Comparison of ENCODE assay signal across 16 cellular contexts in genomic region chr15:70479056-70479455, GRCh38.
DNase-seq lines count a peak whose midpoint lies in the region; ATAC-seq and TF ChIP-seq lines count a peak whose summit lies in the region.
"Had no signal": no experiment of that assay in that cellular context is flagged by ENCODE, and none has a peak within 500 bp of the region (broad histone marks: within the 10 kb centered on the region; RNA-seq: fewer than 3 reads in every experiment).

No MANE protein-coding gene starts in this region.

- no peak overlapping the region for H2AK5ac ChIP-seq in mesenchymal stem cell (ENCODE audit: low read length, severe bottlenecking)

- no peak overlapping the region for H2BK120ac ChIP-seq in mesenchymal stem cell (ENCODE audit: low read depth, low read length)

- peak overlapping the region in 7 of 8 donors; percentile 13 to 73 (median 62) for H3K4me3 Mint-ChIP-seq in CD4-positive, alpha-beta memory T cell

- H3K27me3 Mint-ChIP-seq in CD4-positive, alpha-beta memory T cell, result peaks cover 10 to 12% of the 10 kb centered on the region in 2 donors

- H3K36me3 ChIP-seq in BLaER1 (no peaks in the 10 kb centered on the region), OCI-LY7 (ENCODE audit: insufficient read depth, low read length) (no peaks in the 10 kb centered on the region), mesenchymal stem cell (ENCODE audit: control insufficient read depth in 1 of 2, insufficient read depth in 2 of 2, low read depth in 1 of 2, low read length in 2 of 2) (no peaks in the 10 kb centered on the region), left lung (no peaks in the 10 kb centered on the region)
- H3K36me3 ChIP-seq in CD4-positive, alpha-beta memory T cell (ENCODE audit: insufficient read depth, low read length), result no peaks in the 10 kb centered on the region
- H3K36me3 ChIP-seq: tibial nerve had no signal

- peak overlapping the region; percentile 84; the same call in 1 of the 2 replicates for H2AFZ ChIP-seq in OCI-LY7 (ENCODE audit: low read length)
- no peak overlapping the region for H2AFZ ChIP-seq in mesenchymal stem cell (ENCODE audit: low read depth, low read length)

- H3K27me3 ChIP-seq in BLaER1, result peaks cover 64% of the 10 kb centered on the region
- H3K27me3 ChIP-seq in CD4-positive, alpha-beta memory T cell (ENCODE audit: insufficient read depth, low read length), result no peaks in the 10 kb centered on the region
- peaks cover 11 to 52% of the 10 kb centered on the region in 2 experiments for H3K27me3 ChIP-seq in mesenchymal stem cell (ENCODE audit: control insufficient read depth in 1 of 2, insufficient read depth in 1 of 2, low read length in 2 of 2)
- H3K27me3 ChIP-seq in left lung, result no peaks in the 10 kb centered on the region
- H3K27me3 ChIP-seq: tibial nerve had no signal

- H3K9ac ChIP-seq in BLaER1 (no peak overlapping the region), mesenchymal stem cell (ENCODE audit: low read length) (no peak overlapping the region)

- CTCF ChIA-PET in CD4-positive, alpha-beta memory T cell (lab: Charles Lee; ENCODE audit: partially characterized antibody), result interaction anchor here (2.4 to 4.0 kb wide), 2 partner anchors 9 to 13 kb away, joined by 9 to 19 read pairs; no protein-coding TSS in a partner anchor
- CTCF ChIA-PET in OCI-LY7 (lab: Charles Lee; ENCODE audit: unreplicated experiment), result interaction anchor here (0.6 kb wide), 1 partner anchor 14 kb away, joined by 3 read pairs; no protein-coding TSS in a partner anchor

- intact Hi-C loops in CD4-positive, alpha-beta memory T cell (cut with micrococcal nuclease), result no loop called here
- intact Hi-C loops in OCI-LY7 (cut with micrococcal nuclease; ENCODE audit: unreplicated experiment) (no loop called here), left lung (cut with DNase I) (no loop called here)

- no peaks in the 10 kb centered on the region for H3K9me2 ChIP-seq in OCI-LY7 (ENCODE audit: insufficient read depth, low read length)

- H4K20me1 ChIP-seq in BLaER1, result peaks cover 10% of the 10 kb centered on the region; the same call in 1 of the 2 replicates
- no peaks in the 10 kb centered on the region for H4K20me1 ChIP-seq in OCI-LY7 (ENCODE audit: insufficient read depth, low read length)

- no peak overlapping the region for H3K4ac ChIP-seq in mesenchymal stem cell (ENCODE audit: low read depth in 1 of 2, low read length in 2 of 2)

- no peak overlapping the region for H2BK5ac ChIP-seq in mesenchymal stem cell (ENCODE audit: low read depth, low read length, poor library complexity, severe bottlenecking)

- H2BK15ac ChIP-seq in mesenchymal stem cell (ENCODE audit: low read depth, poor library complexity, severe bottlenecking), result peak overlapping the region; percentile 1

- H4K91ac ChIP-seq in mesenchymal stem cell (ENCODE audit: low read length), result no peak overlapping the region

- no peak overlapping the region for H3K23ac ChIP-seq in mesenchymal stem cell (ENCODE audit: low read length in 2 of 2)

- no peak overlapping the region for H3K14ac ChIP-seq in mesenchymal stem cell (ENCODE audit: low read length in 2 of 2)

- peaks cover 36% of the 10 kb centered on the region for H3K4me1 ChIP-seq in BLaER1
- H3K4me1 ChIP-seq in CD4-positive, alpha-beta memory T cell (ENCODE audit: insufficient read depth, low read length), result peaks cover 49% of the 10 kb centered on the region
- peaks cover 13% of the 10 kb centered on the region for H3K4me1 ChIP-seq in OCI-LY7 (ENCODE audit: insufficient read depth, low read length, poor library complexity, severe bottlenecking)
- H3K4me1 ChIP-seq in mesenchymal stem cell (ENCODE audit: control insufficient read depth, insufficient read depth, low read depth, low read length), result peaks cover 20% of the 10 kb centered on the region
- peaks cover 7 to 91% of the 10 kb centered on the region in 2 donors for H3K4me1 ChIP-seq in left lung

- H3K4me3 ChIP-seq in BLaER1 (no peak overlapping the region), OCI-LY7 (ENCODE audit: low read depth, low read length, poor library complexity, severe bottlenecking) (no peak overlapping the region), mesenchymal stem cell (ENCODE audit: insufficient read depth in 1 of 2, low read depth in 1 of 2, low read length in 2 of 2) (no peak overlapping the region), left lung (no peak overlapping the region)
- H3K4me3 ChIP-seq in CD4-positive, alpha-beta memory T cell (ENCODE audit: low read length in 2 of 2), result no peak overlapping the region
- H3K4me3 ChIP-seq: tibial nerve had no signal

- peaks cover 29 to 67% (median 43%) of the 10 kb centered on the region in 4 donors for H3K4me1 Mint-ChIP-seq in CD4-positive, alpha-beta memory T cell

- no peak overlapping the region for H4K8ac ChIP-seq in mesenchymal stem cell (ENCODE audit: low read length)

- no peaks in the 10 kb centered on the region for H3K79me1 ChIP-seq in mesenchymal stem cell (replicated peaks; ENCODE audit: low read length, poor library complexity, severe bottlenecking)

- TF ChIP-seq CTCF in OCI-LY7 (conservative IDR thresholded peaks at IDR 0.05; ENCODE audit: low read length) (no peak), left lung (IDR thresholded peaks at IDR 0.05) (no peak)

- no TSS peak for BruUV-seq in OCI-LY7 (replicated peaks; lab: Mats Ljungman, UMichigan)

- H3K36me3 Mint-ChIP-seq in CD4-positive, alpha-beta memory T cell, result no peaks in the 10 kb centered on the region

- H2BK12ac ChIP-seq in mesenchymal stem cell (ENCODE audit: low read length in 2 of 2), result no peak overlapping the region

- no peak overlapping the region for H3K18ac ChIP-seq in mesenchymal stem cell (ENCODE audit: low read depth in 1 of 2, low read length in 2 of 2)

- POLR2A ChIA-PET in CD4-positive, alpha-beta memory T cell (lab: Charles Lee; ENCODE audit: partially characterized antibody), result interaction anchor here (1.0 to 2.3 kb wide), 4 partner anchors 13 to 1026 kb away, joined by 3 to 7 read pairs (median 6); partner anchors contain the start of gene RPLP1
- POLR2A ChIA-PET in OCI-LY7 (lab: Charles Lee), result no interaction called here

- peak overlapping the region in 6 of 7 donors; percentile 2 to 85 (median 42) for H3K27ac Mint-ChIP-seq in CD4-positive, alpha-beta memory T cell

- H3K9me3 ChIP-seq in BLaER1 (no peaks in the 10 kb centered on the region), OCI-LY7 (ENCODE audit: low read length) (no peaks in the 10 kb centered on the region), mesenchymal stem cell (ENCODE audit: control insufficient read depth, low read length) (no peaks in the 10 kb centered on the region), left lung (no peaks in the 10 kb centered on the region)
- no peaks in the 10 kb centered on the region for H3K9me3 ChIP-seq in CD4-positive, alpha-beta memory T cell (ENCODE audit: control insufficient read depth in 1 of 2, low read length in 2 of 2)
- H3K9me3 ChIP-seq: tibial nerve had no signal

- ATAC-seq in left lung, result no peak
- no peak for ATAC-seq in HG02884 (IDR thresholded peaks at IDR 0.05; ENCODE audit: unreplicated experiment)
- ATAC-seq: Right ventricle myocardium inferior had no signal

- H3K4me2 ChIP-seq in BLaER1 (peak overlapping the region; percentile 49; the same call in 1 of the 2 replicates), OCI-LY7 (ENCODE audit: low read length) (0 out of 2 replicates have a peak overlapping the region, but pooled peaks have one; percentile 18), mesenchymal stem cell (ENCODE audit: low read length, poor library complexity, severe bottlenecking) (no peak overlapping the region)

- no peak overlapping the region for H3K27ac ChIP-seq in BLaER1
- no peak overlapping the region for H3K27ac ChIP-seq in CD4-positive, alpha-beta memory T cell (ENCODE audit: low read depth, low read length)
- no peak overlapping the region for H3K27ac ChIP-seq in OCI-LY7 (ENCODE audit: low read depth, low read length, poor library complexity, severe bottlenecking)
- H3K27ac ChIP-seq in mesenchymal stem cell (ENCODE audit: low read length, poor library complexity, severe bottlenecking), result no peak overlapping the region
- peak overlapping the region in 1 of 2 donors; percentile 23 for H3K27ac ChIP-seq in left lung
- H3K27ac ChIP-seq: tibial nerve had no signal

- 79% methylated on average over 7 of the region's 8 CpGs for WGBS in mesenchymal stem cell

- no peaks in the 10 kb centered on the region for H3K79me2 ChIP-seq in OCI-LY7 (ENCODE audit: insufficient read depth, low read depth, low read length)

- no peak for DNase-seq in CD4-positive, alpha-beta memory T cell
- DNase-seq in OCI-LY7 (ENCODE audit: low spot score) (no peak), mesenchymal stem cell (no peak), left lung (no peak), NCI-H2196 (lab: John Stamatoyannopoulos, UW; ENCODE audit: unreplicated experiment) (no peak), NCI-H510A (lab: John Stamatoyannopoulos, UW) (no peak)
- DNase-seq: DMS79; mammary epithelial cell; NK-92 treated with Interleukin-12 subunit alpha and Interleukin-12 subunit beta, amount 100 ng/mL, for 24 hours; stimulated activated CD4-positive, alpha-beta T cell treated with anti-CD3 and anti-CD28 coated beads, Interleukin-4, amount 100 ng/mL, for 1 hour; stimulated activated CD8-positive, alpha-beta memory T cell treated with anti-CD3 and anti-CD28 coated beads, Interleukin-4, amount 100 ng/mL, for 48 hours; T1000 had no signal

- H3K9me3 Mint-ChIP-seq in CD4-positive, alpha-beta memory T cell, result no peaks in the 10 kb centered on the region
